Comparison of ENCODE assay signal across 9 cellular contexts in the genomic region with DNA sequence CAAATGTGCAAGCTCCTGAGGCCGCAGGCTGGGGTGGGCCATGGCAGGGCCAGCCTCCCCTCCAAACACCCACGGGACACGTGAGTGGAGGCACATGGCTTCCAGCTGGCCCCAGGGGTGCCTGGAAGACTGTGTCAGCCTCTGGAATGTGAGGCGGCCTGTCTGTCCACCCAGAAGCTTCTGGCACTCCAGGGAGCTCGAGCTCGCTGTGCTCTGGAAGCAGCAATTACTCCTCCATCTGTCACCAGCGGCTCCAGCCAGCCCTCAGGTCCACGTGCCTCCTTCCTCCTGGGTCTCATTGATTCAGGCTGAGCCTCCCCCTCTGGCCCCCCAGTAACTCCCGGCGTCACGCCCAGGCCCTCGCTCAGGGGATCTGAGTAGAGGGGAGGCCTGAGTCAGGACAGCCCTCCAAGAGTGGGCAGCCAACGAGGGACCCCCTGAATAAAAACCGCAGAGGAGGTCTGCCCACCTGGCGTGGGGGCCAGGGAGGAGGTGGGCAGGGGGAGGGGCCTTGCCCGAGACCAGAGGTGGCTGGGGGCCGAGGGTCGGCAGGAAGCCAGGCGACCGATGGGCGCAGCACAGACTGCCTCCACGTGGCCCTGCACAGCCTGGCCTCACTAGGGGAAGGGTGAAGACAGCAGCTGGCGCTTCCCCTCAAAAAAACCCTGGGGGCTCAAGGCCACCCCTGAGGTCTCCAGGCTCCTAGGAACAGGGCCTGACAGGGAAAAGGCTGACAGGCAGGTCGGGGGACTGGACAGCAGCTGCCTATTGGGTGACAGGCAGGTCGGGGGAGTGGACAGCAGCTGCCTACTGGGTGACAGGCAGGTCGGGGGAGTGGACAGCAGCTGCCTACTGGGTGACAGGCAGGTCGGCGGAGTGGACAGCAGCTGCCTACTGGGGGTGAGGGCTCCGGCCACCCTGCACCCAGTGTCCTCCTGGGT.
A peak's percentile ranks its signal among the peaks of the same experiment; 100 is the strongest.
DNase-seq lines count a peak whose midpoint lies in the region; ATAC-seq and TF ChIP-seq lines count a peak whose summit lies in the region.
"Had no signal": no experiment of that assay in that cellular context is flagged by ENCODE, and none has a peak within 500 bp of the region (broad histone marks: within the 10 kb centered on the region; RNA-seq: fewer than 3 reads in every experiment).

No MANE protein-coding gene starts in this region.

- H3K27me3 Mint-ChIP-seq in effector memory CD8-positive, alpha-beta T cell: no peaks in the 10 kb centered on the region
- peaks cover 32% of the 10 kb centered on the region for H3K27me3 Mint-ChIP-seq in nephron (ENCODE audit: low read depth)
- H3K27me3 Mint-ChIP-seq: activated CD8-positive, alpha-beta T cell treated with anti-CD3 and anti-CD28 coated beads for 36 hours had no signal

- peak overlapping the region; percentile 85 to 92 for H3K27ac Mint-ChIP-seq in effector memory CD8-positive, alpha-beta T cell
- peak overlapping the region; percentile 74 to 91 (median 85) for H3K27ac Mint-ChIP-seq in nephron
- H3K27ac Mint-ChIP-seq: activated CD8-positive, alpha-beta T cell treated with anti-CD3 and anti-CD28 coated beads for 36 hours had no signal

- peaks cover 23% of the 10 kb centered on the region for H3K36me3 Mint-ChIP-seq in effector memory CD8-positive, alpha-beta T cell (ENCODE audit: insufficient read depth)
- H3K36me3 Mint-ChIP-seq in nephron (ENCODE audit: low read depth): no peaks in the 10 kb centered on the region

- TF ChIP-seq CTCF in nephron (IDR thresholded peaks at IDR 0.05; ENCODE audit: unreplicated experiment in 3 of 3): no peak

- H3K4me3 Mint-ChIP-seq in effector memory CD8-positive, alpha-beta T cell: no peak overlapping the region
- H3K4me3 Mint-ChIP-seq in nephron: peak overlapping the region; percentile 46 to 61 (median 60)
- H3K4me3 Mint-ChIP-seq: activated CD8-positive, alpha-beta T cell treated with anti-CD3 and anti-CD28 coated beads for 36 hours had no signal

- peaks cover 23 to 41% of the 10 kb centered on the region in 2 donors for H3K4me1 Mint-ChIP-seq in effector memory CD8-positive, alpha-beta T cell (ENCODE audit: low read depth in 2 of 2)
- H3K4me1 Mint-ChIP-seq in nephron: peaks cover 30% of the 10 kb centered on the region

- no peak for ATAC-seq in effector memory CD8-positive, alpha-beta T cell (replicated peaks)
- no peak for ATAC-seq in HG03097 (IDR thresholded peaks at IDR 0.05; ENCODE audit: low FRiP score, unreplicated experiment)
- no peak for ATAC-seq in HG03469 (IDR thresholded peaks at IDR 0.05; ENCODE audit: unreplicated experiment)
- ATAC-seq in GM21360 (IDR thresholded peaks at IDR 0.05; ENCODE audit: unreplicated experiment): no peak
- ATAC-seq: activated CD8-positive, alpha-beta T cell treated with anti-CD3 and anti-CD28 coated beads for 36 hours had no signal

- DNase-seq in AG08396 (ENCODE audit: low spot score): peak; percentile 94
- peak; percentile 67 for DNase-seq in NCI-H2171 (lab: John Stamatoyannopoulos, UW)
- no peak for DNase-seq in effector memory CD8-positive, alpha-beta T cell
- no peak for DNase-seq in iPS-NIHi11 (ENCODE audit: low spot score)
- DNase-seq: activated CD8-positive, alpha-beta T cell treated with anti-CD3 and anti-CD28 coated beads for 36 hours had no signal

- no peaks in the 10 kb centered on the region for H3K9me3 Mint-ChIP-seq in effector memory CD8-positive, alpha-beta T cell
- no peaks in the 10 kb centered on the region for H3K9me3 Mint-ChIP-seq in nephron
- H3K9me3 Mint-ChIP-seq: activated CD8-positive, alpha-beta T cell treated with anti-CD3 and anti-CD28 coated beads for 36 hours had no signal

Comparison
In these comparisons a context has a peak if more than half of its experiments do, and no peak if none do; other contexts are left out.
1. DNase-seq: peak in AG08396 (single experiment) and NCI-H2171 (single experiment); none in effector memory CD8-positive, alpha-beta T cell (0 of 3) and iPS-NIHi11 (single experiment).
2. H3K4me3 Mint-ChIP-seq: peak in nephron (3 of 3); none in effector memory CD8-positive, alpha-beta T cell (0 of 2).